In genomic region chr2:65316072-65316471, GRCh38 we compare ENCODE assay signal across 16 cellular contexts.
DNase-seq lines count a peak whose midpoint lies in the region; ATAC-seq, FAIRE-seq and TF ChIP-seq lines count a peak whose summit lies in the region.
"Had no signal": no experiment of that assay in that cellular context is flagged by ENCODE, and none has a peak within 500 bp of the region (broad histone marks: within the 10 kb centered on the region; RNA-seq: fewer than 3 reads in every experiment).

No MANE protein-coding gene starts in this region.

- peaks cover 30% of the 10 kb centered on the region for H3K36me3 ChIP-seq in astrocyte (ENCODE audit: insufficient read depth, low read length)

- ATAC-seq in HG03135 (IDR thresholded peaks at IDR 0.05; ENCODE audit: unreplicated experiment) (no peak), HG02642 (IDR thresholded peaks at IDR 0.05; ENCODE audit: poor library complexity, unreplicated experiment) (no peak), HG02798 (IDR thresholded peaks at IDR 0.05; ENCODE audit: poor library complexity, unreplicated experiment) (no peak)
- ATAC-seq: A549, HCT116 had no signal

- CTCF ChIA-PET in AG04450 (lab: Charles Lee) = interaction anchor here (0.6 kb wide), 1 partner anchor 240 kb away, joined by 3 read pairs; no protein-coding TSS in a partner anchor

- H3K27ac Mint-ChIP-seq in astrocyte (ENCODE audit: unreplicated experiment) (peak overlapping the region; percentile 59), progenitor cell of endocrine pancreas (peak overlapping the region; percentile 93)

- DNase-seq in AG04450 (ENCODE audit: low read depth, low spot score) (peak; percentile 68), astrocyte (ENCODE audit: low read depth) (peak; percentile 94), globus pallidus (ENCODE audit: low spot score) (peak; percentile 16), progenitor cell of endocrine pancreas (ENCODE audit: low spot score, unreplicated experiment) (no peak)
- no peak for DNase-seq in activated T-cell treated with anti-CD3 and anti-CD28 coated beads, Interleukin-2, amount 50 U/mL, for 48 hours
- DNase-seq: activated CD4-positive, alpha-beta T cell treated with anti-CD3 and anti-CD28 coated beads for 48 hours; cortex of kidney; DMS79 treated with DMSO at 0.1 percent for 48 hours; KBM-7; NCI-H2029 treated with DMSO at 0.1 percent for 48 hours; stimulated activated CD4-positive, alpha-beta T cell treated with anti-CD3 and anti-CD28 coated beads, Interleukin-4, amount 100 ng/mL, for 4 hours had no signal

- POLR2A ChIA-PET in AG04450 (lab: Yijun Ruan, JAX) = no interaction called here

- peaks cover 33% of the 10 kb centered on the region for H3K79me2 ChIP-seq in astrocyte (ENCODE audit: insufficient read depth, low read length)

- H3K36me3 Mint-ChIP-seq in astrocyte (ENCODE audit: low read depth, unreplicated experiment) (peaks cover 48% of the 10 kb centered on the region), progenitor cell of endocrine pancreas (ENCODE audit: insufficient read depth) (peaks cover 43% of the 10 kb centered on the region)

- peaks cover 11% of the 10 kb centered on the region for H4K20me1 ChIP-seq in astrocyte (ENCODE audit: insufficient read depth, low read length)

- H3K9me3 ChIP-seq in AG04450 (ENCODE audit: control insufficient read depth, insufficient read depth, low read length) = peaks cover 5% of the 10 kb centered on the region; the same call in 1 of the 2 replicates
- no peaks in the 10 kb centered on the region for H3K9me3 ChIP-seq in astrocyte (ENCODE audit: insufficient read depth, low read depth, low read length)
- H3K9me3 ChIP-seq: A549 had no signal

- H3K4me1 ChIP-seq in astrocyte (ENCODE audit: insufficient read depth, low read length) = peaks cover 32% of the 10 kb centered on the region

- H3K4me3 ChIP-seq in AG04450 (ENCODE audit: low read depth, low read length) (no peak overlapping the region), astrocyte (ENCODE audit: insufficient read depth, low read depth, low read length) (no peak overlapping the region)
- H3K4me3 ChIP-seq: A549 had no signal

- peaks cover 54% of the 10 kb centered on the region for H3K4me1 Mint-ChIP-seq in astrocyte (ENCODE audit: low read depth, unreplicated experiment)
- H3K4me1 Mint-ChIP-seq in progenitor cell of endocrine pancreas (ENCODE audit: low read depth) = peaks cover 6% of the 10 kb centered on the region

- no peaks in the 10 kb centered on the region for H3K27me3 Mint-ChIP-seq in astrocyte (ENCODE audit: low read depth, unreplicated experiment)
- no peaks in the 10 kb centered on the region for H3K27me3 Mint-ChIP-seq in progenitor cell of endocrine pancreas

- TF ChIP-seq CTCF in AG04450 (IDR thresholded peaks at IDR 0.05; ENCODE audit: low read depth, low read length) = no peak
- TF ChIP-seq CTCF in astrocyte (IDR thresholded peaks at IDR 0.05; ENCODE audit: insufficient read depth, low read depth, low read length) = no peak
- no peak for TF ChIP-seq CTCF in progenitor cell of endocrine pancreas (IDR thresholded peaks at IDR 0.05; ENCODE audit: unreplicated experiment)

- no peak for FAIRE-seq in astrocyte (lab: Jason Lieb, UNC)
- FAIRE-seq: A549 had no signal

- H3K9ac ChIP-seq in astrocyte (ENCODE audit: low read length) = peak overlapping the region; percentile 58

- H3K27ac ChIP-seq in AG04450 (ENCODE audit: low read depth, low read length) (peak overlapping the region; percentile 86), astrocyte (ENCODE audit: low read depth, low read length) (peak overlapping the region; percentile 82)

- peak overlapping the region; percentile 44 for H3K4me2 ChIP-seq in astrocyte (ENCODE audit: low read length)
- H3K4me2 ChIP-seq: A549 had no signal

- H3K27me3 ChIP-seq in AG04450 (ENCODE audit: control insufficient read depth, insufficient read depth, low read length) = no peaks in the 10 kb centered on the region
- no peaks in the 10 kb centered on the region for H3K27me3 ChIP-seq in astrocyte (ENCODE audit: insufficient read depth, low read length)

- no peak overlapping the region for H2AFZ ChIP-seq in astrocyte (ENCODE audit: low read depth, low read length)

- H3K9me3 Mint-ChIP-seq in astrocyte (ENCODE audit: unreplicated experiment) (peaks cover 2% of the 10 kb centered on the region), progenitor cell of endocrine pancreas (ENCODE audit: low read depth) (no peaks in the 10 kb centered on the region)

- H3K4me3 Mint-ChIP-seq in astrocyte (ENCODE audit: unreplicated experiment) (peak overlapping the region; percentile 40), progenitor cell of endocrine pancreas (ENCODE audit: low read depth) (no peak overlapping the region)

Comparison
In these comparisons a context has a peak if more than half of its experiments do, and no peak if none do; other contexts are left out.
1. DNase-seq: peak in AG04450 (single experiment), astrocyte (single experiment) and globus pallidus (single experiment); none in progenitor cell of endocrine pancreas (single experiment) and activated T-cell treated with anti-CD3 and anti-CD28 coated beads, Interleukin-2, amount 50 U/mL, for 48 hours (0 of 2).